23 cellular contexts compared by ENCODE assay signal in the genomic region with DNA sequence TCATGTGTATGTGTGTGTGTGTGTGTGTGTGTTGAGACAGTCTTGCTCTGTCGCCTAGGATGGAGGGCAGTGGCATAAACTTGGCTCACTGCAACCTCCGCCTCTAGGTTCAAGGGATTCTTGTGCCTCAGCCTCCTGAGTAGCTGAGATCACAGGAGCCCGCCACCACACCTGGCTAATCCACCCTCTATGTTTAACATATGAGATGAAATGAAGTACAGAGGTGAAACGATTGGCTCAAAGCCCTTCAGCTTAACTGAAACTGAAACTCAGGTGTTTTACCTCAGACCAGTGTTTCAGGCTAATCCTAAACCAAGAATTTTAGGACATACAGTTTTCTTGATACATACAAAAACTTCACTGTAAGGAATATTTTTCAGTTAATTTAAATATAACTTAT.
"Had no signal": no experiment of that assay in that cellular context is flagged by ENCODE, and none has a peak within 500 bp of the region (broad histone marks: within the 10 kb centered on the region; RNA-seq: fewer than 3 reads in every experiment).

No MANE protein-coding gene starts in this region.

- H3K9me3 Mint-ChIP-seq: activated CD4-positive, alpha-beta T cell treated with anti-CD3 and anti-CD28 coated beads, Interleukin-2, amount 10 ng/mL, durations not matched to agents 7 days and 5 days; activated T-cell treated with anti-CD3 and anti-CD28 coated beads, Interleukin-2, amount 50 U/mL, for 4 hours; nephron progenitor cell had no signal

- H3K27ac ChIP-seq: colonic mucosa, tibial artery, uterus had no signal

- ATAC-seq: activated CD8-positive, alpha-beta T cell treated with anti-CD3 and anti-CD28 coated beads, Interleukin-2, amount 10 ng/mL, durations not matched to agents 7 days and 5 days; activated T-cell treated with anti-CD3 and anti-CD28 coated beads, Interleukin-2, amount 50 U/mL, for 4 hours; left lobe of liver had no signal

- H3K4me3 ChIP-seq: colonic mucosa, tibial artery, uterus had no signal

- H3K4me3 Mint-ChIP-seq: activated CD4-positive, alpha-beta T cell treated with anti-CD3 and anti-CD28 coated beads, Interleukin-2, amount 10 ng/mL, durations not matched to agents 7 days and 5 days; activated CD8-positive, alpha-beta T cell treated with anti-CD3 and anti-CD28 coated beads, Interleukin-2, amount 10 ng/mL, durations not matched to agents 7 days and 5 days; activated naive CD4-positive, alpha-beta T cell treated with anti-CD3 and anti-CD28 coated beads for 36 hours; activated T-cell treated with anti-CD3 and anti-CD28 coated beads, Interleukin-2, amount 50 U/mL, for 4 hours; brain; nephron progenitor cell had no signal

- H3K4me1 Mint-ChIP-seq: activated CD4-positive, alpha-beta T cell treated with anti-CD3 and anti-CD28 coated beads, Interleukin-2, amount 10 ng/mL, durations not matched to agents 7 days and 5 days; brain had no signal

- H3K4me1 ChIP-seq: colonic mucosa, uterus had no signal

- H3K36me3 ChIP-seq: colonic mucosa, tibial artery, uterus had no signal

- H3K36me3 Mint-ChIP-seq: brain had no signal

- H3K27ac Mint-ChIP-seq: activated CD4-positive, alpha-beta T cell treated with anti-CD3 and anti-CD28 coated beads, Interleukin-2, amount 10 ng/mL, durations not matched to agents 7 days and 5 days; activated CD8-positive, alpha-beta T cell treated with anti-CD3 and anti-CD28 coated beads, Interleukin-2, amount 10 ng/mL, durations not matched to agents 7 days and 5 days; activated naive CD4-positive, alpha-beta T cell treated with anti-CD3 and anti-CD28 coated beads for 36 hours; brain; nephron progenitor cell had no signal

- FAIRE-seq: islet of Langerhans had no signal

- H3K9me3 ChIP-seq: colonic mucosa, tibial artery, uterus had no signal

- H3K27me3 ChIP-seq: colonic mucosa, tibial artery, uterus had no signal

- H3K27me3 Mint-ChIP-seq: activated CD4-positive, alpha-beta T cell treated with anti-CD3 and anti-CD28 coated beads, Interleukin-2, amount 10 ng/mL, durations not matched to agents 7 days and 5 days; brain had no signal

- DNase-seq: activated CD4-positive, alpha-beta T cell treated with anti-CD3 and anti-CD28 coated beads, Interleukin-2, amount 10 ng/mL, durations not matched to agents 7 days and 5 days; activated CD4-positive, CD25-positive, alpha-beta regulatory T cell; activated CD8-positive, alpha-beta memory T cell treated with anti-CD3 and anti-CD28 coated beads, Interleukin-2, amount 50 U/mL, for 4 hours; activated CD8-positive, alpha-beta T cell treated with anti-CD3 and anti-CD28 coated beads, Interleukin-2, amount 10 ng/mL, durations not matched to agents 7 days and 5 days; activated naive CD4-positive, alpha-beta T cell treated with anti-CD3 and anti-CD28 coated beads for 36 hours; activated T-cell treated with anti-CD3 and anti-CD28 coated beads, Interleukin-2, amount 50 U/mL, for 4 hours; central memory CD4-positive, alpha-beta T cell; colonic mucosa; foreskin melanocyte; glutamatergic neuron; hippocampal formation; nephron progenitor cell; nucleus accumbens; retina; stimulated activated CD4-positive, alpha-beta T cell treated with anti-CD3 and anti-CD28 coated beads, Interleukin-12 subunit alpha, Interleukin-12 subunit beta, amount 100 ng/mL, for 4 hours; stimulated activated CD4-positive, alpha-beta T cell treated with anti-CD3 and anti-CD28 coated beads, Interleukin-1b, Interleukin-23, amount 100 ng/mL, for 48 hours; stimulated activated naive CD4-positive, alpha-beta T cell treated with Interleukin-2 at 50 U/mL for 16 hours; T-helper 9 cell; tibial artery; uterus had no signal
